ENCODE assay signal across 16 cellular contexts in genomic region chr14:71488703-71489141, GRCh38.
DNase-seq lines count a peak whose midpoint lies in the region; ATAC-seq and TF ChIP-seq lines count a peak whose summit lies in the region.
"Had no signal": no experiment of that assay in that cellular context is flagged by ENCODE, and none has a peak within 500 bp of the region (broad histone marks: within the 10 kb centered on the region; RNA-seq: fewer than 3 reads in every experiment).

No MANE protein-coding gene starts in this region.

- no peak overlapping the region for H4K8ac ChIP-seq in neuronal stem cell (ENCODE audit: low read depth, low read length)

- in situ Hi-C loops in SK-MEL-5 (cut with HindIII; ENCODE audit: low pct_unique_long_range_greater_than_20kb, low sequenced_read_pairs), result no loop called here

- H4K91ac ChIP-seq in neuronal stem cell (ENCODE audit: low read depth, low read length, poor library complexity), result no peak overlapping the region

- H3K4me1 ChIP-seq in ectodermal cell (ENCODE audit: control insufficient read depth, insufficient read depth, low read length), result no peaks in the 10 kb centered on the region
- peaks cover 0 to 3% of the 10 kb centered on the region in 2 donors for H3K4me1 ChIP-seq in neuronal stem cell (ENCODE audit: control insufficient read depth in 2 of 2, insufficient read depth in 1 of 2, low read depth in 1 of 2, low read length in 2 of 2)
- peaks cover 3% of the 10 kb centered on the region; the same call in 1 of the 2 replicates for H3K4me1 ChIP-seq in BE2C
- H3K4me1 ChIP-seq in spleen, result peaks cover 0 to 38% (median 11%) of the 10 kb centered on the region in 6 donors

- H3K27ac ChIP-seq in ectodermal cell (ENCODE audit: insufficient read depth, low read depth, low read length, poor library complexity, severe bottlenecking) (peak overlapping the region; percentile 2), neuronal stem cell (replicated peaks; ENCODE audit: low read length) (no peak overlapping the region), spleen (peak overlapping the region in 2 of 8 donors; percentile 12 to 17)
- H3K27ac ChIP-seq: body of pancreas, KMS-11 had no signal

- peak overlapping the region; percentile 14 for H2AFZ ChIP-seq in neuronal stem cell (ENCODE audit: low read length)

- H3K9ac ChIP-seq in neuronal stem cell (ENCODE audit: low read depth, low read length, poor library complexity), result no peak overlapping the region
- H3K9ac ChIP-seq: KMS-11 had no signal

- no peak for TF ChIP-seq CTCF in AG04449 (IDR thresholded peaks at IDR 0.05; ENCODE audit: insufficient read depth, low read length, missing control alignments)
- TF ChIP-seq CTCF in BE2C (IDR thresholded peaks at IDR 0.05; ENCODE audit: low read depth, low read length), result no peak
- TF ChIP-seq CTCF in spleen (IDR thresholded peaks at IDR 0.05 in 8 of 11, conservative IDR thresholded peaks at IDR 0.05 in 3 of 11), result no peak

- POLR2A ChIA-PET in AG04449 (lab: Yijun Ruan, JAX), result interaction anchor here (0.7 kb wide), 2 partner anchors 107 to 132 kb away, joined by 3 to 4 read pairs; no protein-coding TSS in a partner anchor

- H3K9me3 ChIP-seq in ectodermal cell (ENCODE audit: control insufficient read depth, low read length), result no peaks in the 10 kb centered on the region
- peaks cover 0 to 2% of the 10 kb centered on the region in 2 donors for H3K9me3 ChIP-seq in neuronal stem cell (replicated peaks in 1 of 2; ENCODE audit: control insufficient read depth in 2 of 2, insufficient read depth in 1 of 2, low read depth in 1 of 2, low read length in 2 of 2)
- H3K9me3 ChIP-seq in BE2C, result no peaks in the 10 kb centered on the region
- no peaks in the 10 kb centered on the region for H3K9me3 ChIP-seq in spleen
- H3K9me3 ChIP-seq: body of pancreas had no signal

- WGBS in ectodermal cell, 2 experiments, result 72 to 91% methylated on average over 3 of the region's 3 CpGs
- no CpG with 5 or more reads among the region's 3 CpGs for WGBS in neuronal stem cell (ENCODE audit: extremely low coverage in 2 of 2, insufficient read length in 2 of 2, insufficient replicate concordance in 1 of 2), 2 donors
- WGBS in spleen, 5 donors, result 80 to 91% (median 88%) methylated on average over 3 of the region's 3 CpGs

- H2BK12ac ChIP-seq in neuronal stem cell (ENCODE audit: low read length), result no peak overlapping the region

- TF ChIP-seq POLR2A in spleen (IDR thresholded peaks at IDR 0.05), result no peak

- H3K4me3 ChIP-seq in AG04449 (ENCODE audit: low read depth, low read length) (no peak overlapping the region), ectodermal cell (ENCODE audit: insufficient read depth, low read depth, low read length) (no peak overlapping the region), neuronal stem cell (ENCODE audit: low read length in 2 of 2) (no peak overlapping the region), BE2C (ENCODE audit: low read depth, low read length) (no peak overlapping the region), spleen (no peak overlapping the region)
- H3K4me3 ChIP-seq: body of pancreas had no signal

- no peak overlapping the region for H2BK15ac ChIP-seq in neuronal stem cell (ENCODE audit: low read length)

- CTCF ChIA-PET in AG04449 (lab: Yijun Ruan, JAX), result no interaction called here

- no peak overlapping the region for H3K18ac ChIP-seq in neuronal stem cell (ENCODE audit: low read length)

- H3K36me3 ChIP-seq in ectodermal cell (ENCODE audit: control insufficient read depth, insufficient read depth, low read length) (no peaks in the 10 kb centered on the region), neuronal stem cell (replicated peaks in 1 of 2; ENCODE audit: control insufficient read depth in 2 of 2, insufficient read depth in 2 of 2, low read length in 2 of 2) (no peaks in the 10 kb centered on the region), BE2C (no peaks in the 10 kb centered on the region), spleen (peaks cover 0 to 8% (median 0%) of the 10 kb centered on the region in 6 donors)

- no peak overlapping the region for H2AK5ac ChIP-seq in neuronal stem cell (ENCODE audit: low read depth, low read length)

- H2BK5ac ChIP-seq in neuronal stem cell (ENCODE audit: low read length), result no peak overlapping the region

- intact Hi-C loops in spleen (cut with DNase I; ENCODE audit: low total_unique reads), result no loop called here

- no peak overlapping the region for H3K14ac ChIP-seq in neuronal stem cell (ENCODE audit: low read length)

- no peak for ATAC-seq in activated CD4-positive, CD25-positive, alpha-beta regulatory T cell treated with anti-CD3 and anti-CD28 coated beads, Interleukin-2, amount 50 U/mL, for 24 hours
- no peak for ATAC-seq in HG03135 (IDR thresholded peaks at IDR 0.05; ENCODE audit: unreplicated experiment)
- ATAC-seq: body of pancreas had no signal

- H3K79me1 ChIP-seq in neuronal stem cell (ENCODE audit: low read depth, low read length), result no peaks in the 10 kb centered on the region

- no peak overlapping the region for H3K4me2 ChIP-seq in neuronal stem cell (ENCODE audit: insufficient read depth, low read length, poor library complexity, severe bottlenecking)
- H3K4me2 ChIP-seq: KMS-11 had no signal

- H3K4ac ChIP-seq in neuronal stem cell (ENCODE audit: low read length), result no peak overlapping the region

- DNase-seq in AG04449 (ENCODE audit: low read depth, low spot score), result peak; percentile 69
- DNase-seq in SK-MEL-5 (ENCODE audit: low read depth, low spot score), result peak; percentile 36
- DNase-seq in neuronal stem cell (ENCODE audit: low spot score), result no peak
- DNase-seq in BE2C, result no peak
- no peak for DNase-seq in spleen
- DNase-seq: activated CD4-positive, alpha-beta memory T cell treated with anti-CD3 and anti-CD28 coated beads, Interleukin-2, amount 10 ng/mL, durations not matched to agents 7 days and 5 days; body of pancreas; H7; head of caudate nucleus; kidney; NCI-H1417 treated with DMSO at 0.1 percent for 48 hours; trophoblast cell had no signal

- H2BK120ac ChIP-seq in neuronal stem cell (ENCODE audit: low read depth, low read length), result no peak overlapping the region

- H3K27me3 ChIP-seq in ectodermal cell (ENCODE audit: control insufficient read depth, insufficient read depth, low read length, poor library complexity, severe bottlenecking) (no peaks in the 10 kb centered on the region), neuronal stem cell (ENCODE audit: control insufficient read depth in 3 of 3, insufficient read depth in 3 of 3, low read depth in 1 of 3, low read length in 3 of 3) (no peaks in the 10 kb centered on the region), BE2C (no peaks in the 10 kb centered on the region; the same call in 1 of the 2 replicates), spleen (replicated peaks in 1 of 7) (no peaks in the 10 kb centered on the region)
- H3K27me3 ChIP-seq: body of pancreas had no signal

- no peak overlapping the region for H3K23ac ChIP-seq in neuronal stem cell (ENCODE audit: low read depth, low read length, poor library complexity)

Comparison
In these comparisons a context has a peak if more than half of its experiments do, and no peak if none do; other contexts are left out.
1. DNase-seq: peak in AG04449 (single experiment) and SK-MEL-5 (single experiment); none in neuronal stem cell (single experiment), BE2C (single experiment) and spleen (single experiment).